In the genomic region with DNA sequence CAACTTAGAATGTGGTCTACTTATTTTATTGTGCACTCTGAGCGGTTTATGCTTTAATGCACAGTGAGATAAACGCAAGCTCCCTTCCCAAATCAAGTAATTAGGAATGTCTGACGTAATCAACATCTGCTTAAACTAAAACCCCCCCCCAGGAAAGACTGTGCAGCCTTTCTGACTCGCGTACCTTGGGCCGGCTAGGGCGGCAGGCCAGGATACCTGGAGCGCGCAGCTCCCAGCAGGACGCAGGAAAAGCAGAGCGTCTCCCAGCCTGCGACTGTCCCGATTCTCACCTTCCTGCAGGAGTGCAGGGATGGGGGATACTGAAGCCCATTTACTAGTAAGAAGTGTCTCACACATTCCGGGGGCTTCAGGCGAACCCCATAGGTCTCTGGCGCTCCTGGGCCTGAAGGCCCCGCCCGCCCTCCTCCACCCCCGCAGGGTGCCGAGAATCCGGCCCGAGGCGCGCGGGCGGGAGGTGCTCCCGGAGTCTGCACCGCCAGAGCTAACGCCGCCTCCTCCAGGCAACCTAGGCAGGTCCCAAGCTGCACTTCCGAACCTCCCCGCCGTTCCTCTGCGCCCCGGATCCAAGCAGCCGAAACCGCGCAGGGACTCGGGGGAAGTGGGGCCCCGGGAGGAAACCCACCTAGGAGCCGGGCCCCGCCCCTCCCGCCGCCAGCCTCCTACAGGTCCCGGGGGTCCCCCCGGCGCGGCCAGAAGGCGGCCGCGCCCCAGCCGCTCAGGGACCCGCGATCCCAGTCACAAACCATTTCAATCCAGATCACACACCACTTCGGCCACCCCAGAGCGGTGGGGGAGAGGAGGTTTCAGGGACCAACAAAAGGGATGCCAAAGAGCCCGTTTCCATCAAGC, we compare ENCODE assay signal across 8 cellular contexts. TPM values are rescaled to one million over a fixed set of nuclear protein-coding genes. Genes with fewer than 3 reads are reported as not detected.
DNase-seq lines count a peak whose midpoint lies in the region; ATAC-seq and TF ChIP-seq lines count a peak whose summit lies in the region.

No MANE protein-coding gene starts in this region.

- no peak for TF ChIP-seq CTCF in GM10248 (IDR thresholded peaks at IDR 0.05; ENCODE audit: control extremely low read depth, extremely low read depth, low read depth, missing control alignments)
- peak in 6 of 7 experiments; percentile 13 to 39 (median 24) for TF ChIP-seq CTCF in body of pancreas (IDR thresholded peaks at IDR 0.05)

- intact Hi-C loops in body of pancreas (cut with DNase I) = no loop called here

- H3K36me3 ChIP-seq in body of pancreas (replicated peaks in 1 of 2; ENCODE audit: insufficient read depth in 1 of 2, low read depth in 2 of 2) = no peaks in the 10 kb centered on the region

- CTCF ChIA-PET in GM10248 (lab: Yijun Ruan, JAX) = no interaction called here

- H3K9me3 ChIP-seq in body of pancreas = no peaks in the 10 kb centered on the region

- ATAC-seq in body of pancreas = peak; percentile 61

- H3K4me1 ChIP-seq in body of pancreas = peaks cover 35% of the 10 kb centered on the region

- POLR2A ChIA-PET in GM10248 (lab: Yijun Ruan, JAX) = no interaction called here

- peak overlapping the region in 1 of 4 donors; percentile 14 for H3K27ac ChIP-seq in body of pancreas

- peak overlapping the region in 1 of 2 donors; percentile 35 for H3K4me3 ChIP-seq in body of pancreas

- peaks cover 0 to 29% of the 10 kb centered on the region in 2 donors for H3K27me3 ChIP-seq in body of pancreas

- WGBS in body of pancreas, 2 donors = 4 to 6% methylated on average over 25 to 53 of the region's 57 CpGs

- peak; percentile 37 for DNase-seq in GM10248 (ENCODE audit: extremely low spot score)
- DNase-seq in NCI-H510A (lab: John Stamatoyannopoulos, UW) = peak; percentile 42
- peak; percentile 33 to 55 (median 50) for DNase-seq in body of pancreas
- peak; percentile 65 for DNase-seq in iPS-NIHi7 (ENCODE audit: extremely low spot score)
- peak; percentile 17 to 19 for DNase-seq in stimulated activated CD8-positive, alpha-beta memory T cell treated with anti-CD3 and anti-CD28 coated beads, Interleukin-2, amount 100 ng/mL, for 48 hours (ENCODE audit: low read depth in 2 of 2)
- DNase-seq in cerebellar cortex (ENCODE audit: low spot score) = no peak
- DNase-seq in epidermal melanocyte (ENCODE audit: insufficient read length, low spot score) = no peak
- no peak for DNase-seq in NCI-H1694 (lab: John Stamatoyannopoulos, UW)

- no peak for TF ChIP-seq POLR2A in body of pancreas (IDR thresholded peaks at IDR 0.05)

RNA-seq across cellular contexts. Expression of a gene that starts 1.4 kb away (rescaled TPM):
- 1 to 10 TPM; 4.0 to 5.4 TPM for total RNA-seq in body of pancreas

Comparison
In these comparisons a context has a peak if more than half of its experiments do, and no peak if none do; other contexts are left out.
1. DNase-seq: peak in GM10248 (single experiment), NCI-H510A (single experiment), body of pancreas (4 of 4), iPS-NIHi7 (single experiment) and stimulated activated CD8-positive, alpha-beta memory T cell treated with anti-CD3 and anti-CD28 coated beads, Interleukin-2, amount 100 ng/mL, for 48 hours (2 of 2); none in cerebellar cortex (single experiment), epidermal melanocyte (single experiment) and NCI-H1694 (single experiment).